ENCODE assay signal across 11 cellular contexts in the genomic region with DNA sequence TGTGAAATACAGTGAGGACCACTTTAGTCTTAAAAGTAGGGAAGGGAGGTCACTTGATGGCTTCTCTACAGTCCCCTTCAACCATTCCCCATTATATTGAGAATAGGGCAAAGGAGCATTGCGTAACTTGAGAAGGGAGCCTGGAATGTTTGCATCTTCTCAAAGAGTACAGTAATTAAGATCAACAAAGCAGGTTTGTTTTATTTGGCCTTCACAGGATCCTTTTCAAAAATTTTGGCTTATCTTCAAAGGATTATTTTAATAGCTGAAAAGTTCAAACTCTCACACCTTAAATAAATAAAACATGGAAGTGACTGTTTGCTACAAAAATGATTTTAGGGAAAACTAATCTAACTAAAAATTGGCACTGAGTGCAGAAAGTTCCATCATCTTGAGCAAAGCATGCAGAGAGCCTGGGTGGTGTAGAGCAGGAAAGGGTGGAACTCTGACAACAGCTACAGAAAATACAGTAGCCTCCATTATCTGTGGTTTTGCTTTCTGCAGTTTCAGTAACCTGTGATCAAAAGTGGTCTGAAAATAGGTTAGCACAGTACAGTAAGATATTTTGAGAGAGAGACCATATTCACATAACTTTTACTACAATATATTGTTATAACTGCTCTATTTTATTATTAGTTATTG.
DNase-seq lines count a peak whose midpoint lies in the region; ATAC-seq and TF ChIP-seq lines count a peak whose summit lies in the region.
"Had no signal": no experiment of that assay in that cellular context is flagged by ENCODE, and none has a peak within 500 bp of the region (broad histone marks: within the 10 kb centered on the region; RNA-seq: fewer than 3 reads in every experiment).

No MANE protein-coding gene starts in this region.

- no peak for TF ChIP-seq CTCF in adrenal gland (IDR thresholded peaks at IDR 0.05)

- no peak overlapping the region for H3K27ac ChIP-seq in adrenal gland

- H3K9me3 ChIP-seq in adrenal gland (replicated peaks in 1 of 3) = no peaks in the 10 kb centered on the region
- H3K9me3 ChIP-seq: tibial nerve had no signal

- 70 to 90% (median 77%) methylated on average over 1 of the region's 1 CpG for WGBS in adrenal gland, 4 donors

- H3K4me1 ChIP-seq in adrenal gland (replicated peaks in 1 of 2) = no peaks in the 10 kb centered on the region

- TF ChIP-seq POLR2A in adrenal gland (IDR thresholded peaks at IDR 0.05) = no peak

- ATAC-seq in GM18870 (IDR thresholded peaks at IDR 0.05; ENCODE audit: unreplicated experiment) = peak; percentile 86
- peak; percentile 85 for ATAC-seq in GM21825 (IDR thresholded peaks at IDR 0.05; ENCODE audit: unreplicated experiment)
- no peak for ATAC-seq in HG03439 (IDR thresholded peaks at IDR 0.05; ENCODE audit: unreplicated experiment)
- ATAC-seq in HG03280 (IDR thresholded peaks at IDR 0.05; ENCODE audit: unreplicated experiment) = no peak

- DNase-seq in NCI-H1105 (lab: John Stamatoyannopoulos, UW) (peak; percentile 16), iris pigment epithelial cell (ENCODE audit: low read depth) (peak; percentile 37), NCI-H2196 treated with DMSO at 0.1 percent for 48 hours (lab: John Stamatoyannopoulos, UW; ENCODE audit: unreplicated experiment) (no peak), adrenal gland (no peak)
- DNase-seq: kidney glomerular epithelial cell, T1000 had no signal

- H3K27me3 ChIP-seq in adrenal gland = no peaks in the 10 kb centered on the region
- H3K27me3 ChIP-seq: tibial nerve had no signal

- intact Hi-C loops in adrenal gland (cut with DNase I) = no loop called here

- no peaks in the 10 kb centered on the region for H3K36me3 ChIP-seq in adrenal gland (replicated peaks in 1 of 2)
- H3K36me3 ChIP-seq: tibial nerve had no signal

- H3K4me3 ChIP-seq in adrenal gland = no peak overlapping the region
- H3K4me3 ChIP-seq: tibial nerve had no signal

Comparison
In these comparisons a context has a peak if more than half of its experiments do, and no peak if none do; other contexts are left out.
1. ATAC-seq: peak in GM18870 (single experiment) and GM21825 (single experiment); none in HG03439 (single experiment) and HG03280 (single experiment).
2. DNase-seq: peak in NCI-H1105 (single experiment) and iris pigment epithelial cell (single experiment); none in NCI-H2196 treated with DMSO at 0.1 percent for 48 hours (single experiment) and adrenal gland (0 of 7).